In the genomic region with DNA sequence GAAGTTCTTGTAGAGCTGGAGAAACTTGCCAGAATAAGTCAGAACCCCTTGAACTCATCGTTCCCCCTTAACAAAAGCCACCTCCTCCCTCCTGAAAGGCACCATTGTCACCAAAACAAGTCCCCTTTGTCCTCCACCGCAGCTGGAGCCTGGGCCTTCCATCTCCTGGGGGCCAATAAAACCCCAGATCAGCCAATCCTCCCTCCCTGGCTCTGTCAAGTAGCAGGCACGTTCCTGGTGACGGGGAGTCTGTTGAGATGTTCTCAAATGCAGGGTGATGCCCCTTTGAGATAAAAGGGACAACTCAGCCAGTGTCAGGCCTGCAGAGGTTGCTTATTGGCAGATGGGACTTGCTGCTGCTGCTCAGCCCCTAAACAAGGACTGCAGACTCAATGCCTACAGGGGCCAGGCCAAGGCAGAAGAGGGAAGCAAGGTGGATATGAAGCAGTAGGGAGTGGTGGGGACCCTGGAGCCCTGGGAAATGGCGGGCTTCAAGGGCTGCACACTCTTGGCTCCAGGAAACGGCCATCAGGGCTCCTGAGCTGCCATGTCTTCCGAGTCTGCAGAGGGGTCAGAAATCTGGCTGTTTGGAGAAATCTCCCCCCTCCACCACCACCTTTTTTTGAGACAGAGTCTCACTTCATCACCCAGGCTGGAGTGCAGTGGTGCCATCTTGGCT, we compare ENCODE assay signal across 1 cellular context.
TF ChIP-seq lines count a peak whose summit lies in the region.

No MANE protein-coding gene starts in this region.

TF ChIP-seq in H1, 55 proteins besides CTCF, POLR2A, EP300 and RAD21:
- TF ChIP-seq YY1 (IDR thresholded peaks at IDR 0.05; ENCODE audit: low read depth, low read length) = no peak
- TF ChIP-seq CBX5 (IDR thresholded peaks at IDR 0.05; ENCODE audit: low read depth, low read length) = no peak
- no peak for TF ChIP-seq SP1 (IDR thresholded peaks at IDR 0.05; ENCODE audit: low read depth, low read length)
- no peak for TF ChIP-seq POU5F1 (IDR thresholded peaks at IDR 0.05; ENCODE audit: low read depth, low read length)
- no peak for TF ChIP-seq EZH2 (IDR thresholded peaks at IDR 0.05; ENCODE audit: low read depth, low read length, severe bottlenecking)
- no peak for TF ChIP-seq SP4 (IDR thresholded peaks at IDR 0.05; ENCODE audit: low read length)
- TF ChIP-seq TEAD4 (IDR thresholded peaks at IDR 0.05; ENCODE audit: low read depth, low read length) = no peak
- no peak for TF ChIP-seq SIX5 (IDR thresholded peaks at IDR 0.05; ENCODE audit: low read depth, low read length)
- no peak for TF ChIP-seq CHD1 (IDR thresholded peaks at IDR 0.05; ENCODE audit: low read depth, low read length)
- no peak for TF ChIP-seq BRCA1 (IDR thresholded peaks at IDR 0.05; ENCODE audit: low read depth, low read length)
